22 cellular contexts compared by ENCODE assay signal in genomic region chr6:105322499-105323231, GRCh38.
DNase-seq lines count a peak whose midpoint lies in the region; ATAC-seq and TF ChIP-seq lines count a peak whose summit lies in the region.
"Had no signal": no experiment of that assay in that cellular context is flagged by ENCODE, and none has a peak within 500 bp of the region (broad histone marks: within the 10 kb centered on the region; RNA-seq: fewer than 3 reads in every experiment).

No MANE protein-coding gene starts in this region.

- DNase-seq in NCI-H2107 treated with DMSO at 0.1 percent for 48 hours (lab: John Stamatoyannopoulos, UW; ENCODE audit: unreplicated experiment): peak; percentile 14
- no peak for DNase-seq in NCI-H2107 (lab: John Stamatoyannopoulos, UW)
- peak; percentile 98 for DNase-seq in NCI-H69 (lab: John Stamatoyannopoulos, UW)
- DNase-seq in epithelial cell of esophagus (ENCODE audit: low read depth): peak; percentile 9
- no peak for DNase-seq in stomach
- DNase-seq in medulla oblongata (ENCODE audit: extremely low spot score): no peak
- no peak for DNase-seq in dermis blood vessel endothelial cell
- DNase-seq: activated CD4-positive, CD25-positive, alpha-beta regulatory T cell treated with anti-CD3 and anti-CD28 coated beads, Interleukin-2, amount 50 U/mL, for 72 hours; activated CD8-positive, alpha-beta T cell treated with anti-CD3 and anti-CD28 coated beads, Interleukin-2, amount 10 ng/mL, durations not matched to agents 7 days and 5 days; activated T-cell treated with anti-CD3 and anti-CD28 coated beads, Interleukin-2, amount 50 U/mL, for 24 hours; BE2C; EL; gastrocnemius medialis; GM23248; hypothalamus; lower lobe of right lung; NCI-H82; PC-3; SHP77 had no signal

- H3K36me3 ChIP-seq in stomach: peaks cover 0 to 58% (median 39%) of the 10 kb centered on the region in 4 donors
- H3K36me3 ChIP-seq: neural progenitor cell had no signal

- ATAC-seq in HG03175 (IDR thresholded peaks at IDR 0.05; ENCODE audit: unreplicated experiment): no peak
- ATAC-seq: activated CD8-positive, alpha-beta T cell treated with anti-CD3 and anti-CD28 coated beads, Interleukin-2, amount 10 ng/mL, durations not matched to agents 7 days and 5 days; gastrocnemius medialis; HepG2; PC-3 had no signal

- no peaks in the 10 kb centered on the region for H3K9me3 ChIP-seq in stomach
- H3K9me3 ChIP-seq: BE2C, gastrocnemius medialis, lower lobe of right lung had no signal

- H3K27me3 ChIP-seq in stomach: no peaks in the 10 kb centered on the region
- H3K27me3 ChIP-seq: BE2C, gastrocnemius medialis, neural progenitor cell had no signal

- no peak overlapping the region for H3K4me3 ChIP-seq in epithelial cell of esophagus (ENCODE audit: low read length)
- H3K4me3 ChIP-seq in stomach: no peak overlapping the region
- H3K4me3 ChIP-seq: gastrocnemius medialis, GM23248, lower lobe of right lung, neural progenitor cell had no signal

- peaks cover 0 to 41% (median 30%) of the 10 kb centered on the region in 4 donors for H3K4me1 ChIP-seq in stomach
- H3K4me1 ChIP-seq: lower lobe of right lung, neural progenitor cell had no signal

- TF ChIP-seq POLR2A in stomach (IDR thresholded peaks at IDR 0.05): no peak

- TF ChIP-seq CTCF in epithelial cell of esophagus (IDR thresholded peaks at IDR 0.05; ENCODE audit: insufficient read depth, low read depth, low read length, missing control alignments): no peak
- TF ChIP-seq CTCF in stomach (IDR thresholded peaks at IDR 0.05): no peak

- WGBS in stomach, 5 donors: 80 to 88% (median 83%) methylated on average over 3 of the region's 3 CpGs

- TF ChIP-seq EP300 in stomach (IDR thresholded peaks at IDR 0.05): no peak

- intact Hi-C loops in stomach (cut with DNase I; ENCODE audit: low total_unique reads): no loop called here

- H3K27ac ChIP-seq in stomach: peak overlapping the region; percentile 10 to 75 (median 57)
- H3K27ac ChIP-seq: GM23248, lower lobe of right lung, neural progenitor cell had no signal

Comparison
In these comparisons a context has a peak if more than half of its experiments do, and no peak if none do; other contexts are left out.
1. DNase-seq: peak in NCI-H2107 treated with DMSO at 0.1 percent for 48 hours (single experiment), NCI-H69 (single experiment) and epithelial cell of esophagus (single experiment); none in NCI-H2107 (single experiment), stomach (single experiment), medulla oblongata (single experiment) and dermis blood vessel endothelial cell (single experiment).